8 cellular contexts compared by ENCODE assay signal in genomic region chr12:12561305-12562015, GRCh38. TPM values are rescaled to one million over a fixed set of nuclear protein-coding genes. Genes with fewer than 3 reads are reported as not detected.
A peak's percentile ranks its signal among the peaks of the same experiment; 100 is the strongest.
DNase-seq lines count a peak whose midpoint lies in the region; ATAC-seq and TF ChIP-seq lines count a peak whose summit lies in the region.

No MANE protein-coding gene starts in this region.

- H3K27ac Mint-ChIP-seq in activated T-cell treated with anti-CD3 and anti-CD28 coated beads, Interleukin-2, amount 50 U/mL, for 72 hours: peak overlapping the region; percentile 84
- peak overlapping the region; percentile 93 for H3K27ac Mint-ChIP-seq in stimulated activated naive CD8-positive, alpha-beta T cell treated with anti-CD3 and anti-CD28 coated beads, Interleukin-15, Interleukin-2, amounts not matched to agents 100 ng/mL and 50 ng/mL, for 24 hours

- H3K36me3 Mint-ChIP-seq in activated T-cell treated with anti-CD3 and anti-CD28 coated beads, Interleukin-2, amount 50 U/mL, for 72 hours (ENCODE audit: insufficient read depth in 2 of 2): peaks cover 22 to 23% of the 10 kb centered on the region in 2 donors
- peaks cover 32% of the 10 kb centered on the region for H3K36me3 Mint-ChIP-seq in stimulated activated naive CD8-positive, alpha-beta T cell treated with anti-CD3 and anti-CD28 coated beads, Interleukin-15, Interleukin-2, amounts not matched to agents 100 ng/mL and 50 ng/mL, for 24 hours (ENCODE audit: low read depth)

- H3K27ac ChIP-seq in esophagus muscularis mucosa (replicated peaks in 1 of 4): peak overlapping the region; percentile 100

- WGBS in esophagus muscularis mucosa: 0% methylated on average over 8 of the region's 60 CpGs

- H3K4me3 ChIP-seq in NT2/D1 (ENCODE audit: insufficient read length, low read depth) (peak overlapping the region; percentile 92), esophagus muscularis mucosa (peak overlapping the region; percentile 90 to 96 (median 94)), mucosa of stomach (ENCODE audit: low read length) (peak overlapping the region; percentile 73)

- no peaks in the 10 kb centered on the region for H3K9me3 Mint-ChIP-seq in activated T-cell treated with anti-CD3 and anti-CD28 coated beads, Interleukin-2, amount 50 U/mL, for 72 hours
- no peaks in the 10 kb centered on the region for H3K9me3 Mint-ChIP-seq in stimulated activated naive CD8-positive, alpha-beta T cell treated with anti-CD3 and anti-CD28 coated beads, Interleukin-15, Interleukin-2, amounts not matched to agents 100 ng/mL and 50 ng/mL, for 24 hours

- TF ChIP-seq CTCF in esophagus muscularis mucosa (IDR thresholded peaks at IDR 0.05): no peak

- no peaks in the 10 kb centered on the region for H3K27me3 Mint-ChIP-seq in activated T-cell treated with anti-CD3 and anti-CD28 coated beads, Interleukin-2, amount 50 U/mL, for 72 hours (ENCODE audit: low read depth)
- H3K27me3 Mint-ChIP-seq in stimulated activated naive CD8-positive, alpha-beta T cell treated with anti-CD3 and anti-CD28 coated beads, Interleukin-15, Interleukin-2, amounts not matched to agents 100 ng/mL and 50 ng/mL, for 24 hours: no peaks in the 10 kb centered on the region

- H3K4me1 ChIP-seq in NT2/D1 (ENCODE audit: insufficient read depth, insufficient read length) (peaks cover 2% of the 10 kb centered on the region), esophagus muscularis mucosa (peaks cover 16 to 50% (median 41%) of the 10 kb centered on the region in 4 donors), mucosa of stomach (ENCODE audit: control insufficient read depth, insufficient read depth, low read length) (peaks cover 16% of the 10 kb centered on the region)

- intact Hi-C loops in esophagus muscularis mucosa (cut with DNase I): loop anchor here (5.0 kb wide), 5 partner anchors 51 to 159 kb away; partner anchors contain the start of genes CDKN1B and CREBL2

- H3K9me3 ChIP-seq in NT2/D1 (ENCODE audit: insufficient read depth, low read length) (peaks cover 13% of the 10 kb centered on the region; the same call in 1 of the 2 replicates), esophagus muscularis mucosa (no peaks in the 10 kb centered on the region), mucosa of stomach (ENCODE audit: control insufficient read depth, low read length) (no peaks in the 10 kb centered on the region)

- no peaks in the 10 kb centered on the region for H3K36me3 ChIP-seq in NT2/D1 (ENCODE audit: insufficient read depth, insufficient read length, low read length)
- H3K36me3 ChIP-seq in esophagus muscularis mucosa: no peaks in the 10 kb centered on the region
- H3K36me3 ChIP-seq in mucosa of stomach (ENCODE audit: control insufficient read depth, insufficient read depth, low read length): no peaks in the 10 kb centered on the region

- ATAC-seq in activated T-cell treated with anti-CD3 and anti-CD28 coated beads, Interleukin-2, amount 50 U/mL, for 72 hours (replicated peaks in 1 of 2): peak in 1 of 2 donors; percentile 21
- ATAC-seq in GM19351 (IDR thresholded peaks at IDR 0.05; ENCODE audit: unreplicated experiment): no peak

- DNase-seq in NCI-H2081 (lab: John Stamatoyannopoulos, UW) (peak; percentile 44 to 64), NCI-H2081 treated with DMSO at 0.1 percent for 48 hours (lab: John Stamatoyannopoulos, UW) (no peak), NT2/D1 (ENCODE audit: low read depth, low spot score) (no peak), esophagus muscularis mucosa (ENCODE audit: extremely low spot score) (no peak)
- DNase-seq in activated T-cell treated with anti-CD3 and anti-CD28 coated beads, Interleukin-2, amount 50 U/mL, for 72 hours: peak; percentile 38 to 43

- peak overlapping the region; percentile 86 to 93 for H3K4me3 Mint-ChIP-seq in activated T-cell treated with anti-CD3 and anti-CD28 coated beads, Interleukin-2, amount 50 U/mL, for 72 hours
- H3K4me3 Mint-ChIP-seq in stimulated activated naive CD8-positive, alpha-beta T cell treated with anti-CD3 and anti-CD28 coated beads, Interleukin-15, Interleukin-2, amounts not matched to agents 100 ng/mL and 50 ng/mL, for 24 hours: peak overlapping the region; percentile 92

- H3K9ac ChIP-seq in NT2/D1 (ENCODE audit: insufficient read length, low read depth) (peak overlapping the region; percentile 99), mucosa of stomach (ENCODE audit: low read length) (peak overlapping the region; percentile 99)

- H3K27me3 ChIP-seq in NT2/D1 (ENCODE audit: insufficient read depth, insufficient read length) (no peaks in the 10 kb centered on the region), esophagus muscularis mucosa (no peaks in the 10 kb centered on the region), mucosa of stomach (ENCODE audit: control insufficient read depth, insufficient read depth, low read length) (no peaks in the 10 kb centered on the region)

- no peak for TF ChIP-seq POLR2A in esophagus muscularis mucosa (IDR thresholded peaks at IDR 0.05; ENCODE audit: low read depth)

- peaks cover 49% of the 10 kb centered on the region for H3K4me1 Mint-ChIP-seq in activated T-cell treated with anti-CD3 and anti-CD28 coated beads, Interleukin-2, amount 50 U/mL, for 72 hours (ENCODE audit: low read depth)
- H3K4me1 Mint-ChIP-seq in stimulated activated naive CD8-positive, alpha-beta T cell treated with anti-CD3 and anti-CD28 coated beads, Interleukin-15, Interleukin-2, amounts not matched to agents 100 ng/mL and 50 ng/mL, for 24 hours (ENCODE audit: low read depth): peaks cover 48% of the 10 kb centered on the region

- TF ChIP-seq EP300 in esophagus muscularis mucosa (IDR thresholded peaks at IDR 0.05): no peak

RNA-seq across cellular contexts. Expression of gene DUSP16, which starts 1.2 kb away (rescaled TPM):
- 100 to 1,000 TPM; 105 to 129 TPM for total RNA-seq in activated T-cell treated with anti-CD3 and anti-CD28 coated beads, Interleukin-2, amount 50 U/mL, for 72 hours
- total RNA-seq in esophagus muscularis mucosa: 10 to 100 TPM in 3 of 4 donors, 1 to 10 TPM in 1; 10.0 to 17.0 (median 13.9) TPM

RNA-seq across cellular contexts. Expression of gene CREBL2, which starts 50.2 kb away (rescaled TPM):
- total RNA-seq in activated T-cell treated with anti-CD3 and anti-CD28 coated beads, Interleukin-2, amount 50 U/mL, for 72 hours: 10 to 100 TPM; 27.7 to 32.7 TPM
- total RNA-seq in esophagus muscularis mucosa: 10 to 100 TPM; 33.0 to 53.5 (median 45.9) TPM

Comparison
In these comparisons a context has a peak if more than half of its experiments do, and no peak if none do; other contexts are left out.
1. DNase-seq: peak in NCI-H2081 (2 of 2) and activated T-cell treated with anti-CD3 and anti-CD28 coated beads, Interleukin-2, amount 50 U/mL, for 72 hours (2 of 2); none in NCI-H2081 treated with DMSO at 0.1 percent for 48 hours (single experiment), NT2/D1 (single experiment) and esophagus muscularis mucosa (single experiment).
2. RNA of gene DUSP16, which starts 1.2 kb away (total RNA-seq): 105 to 129 TPM in activated T-cell treated with anti-CD3 and anti-CD28 coated beads, Interleukin-2, amount 50 U/mL, for 72 hours; 10.0 to 17.0 TPM in esophagus muscularis mucosa; every median in the first group is over 4 times any median in the second.
3. Peak in every context shown above with its lines, with median percentiles within 50 percentile points of each other: H3K4me3 ChIP-seq.